26 cellular contexts compared by ENCODE assay signal in the genomic region with DNA sequence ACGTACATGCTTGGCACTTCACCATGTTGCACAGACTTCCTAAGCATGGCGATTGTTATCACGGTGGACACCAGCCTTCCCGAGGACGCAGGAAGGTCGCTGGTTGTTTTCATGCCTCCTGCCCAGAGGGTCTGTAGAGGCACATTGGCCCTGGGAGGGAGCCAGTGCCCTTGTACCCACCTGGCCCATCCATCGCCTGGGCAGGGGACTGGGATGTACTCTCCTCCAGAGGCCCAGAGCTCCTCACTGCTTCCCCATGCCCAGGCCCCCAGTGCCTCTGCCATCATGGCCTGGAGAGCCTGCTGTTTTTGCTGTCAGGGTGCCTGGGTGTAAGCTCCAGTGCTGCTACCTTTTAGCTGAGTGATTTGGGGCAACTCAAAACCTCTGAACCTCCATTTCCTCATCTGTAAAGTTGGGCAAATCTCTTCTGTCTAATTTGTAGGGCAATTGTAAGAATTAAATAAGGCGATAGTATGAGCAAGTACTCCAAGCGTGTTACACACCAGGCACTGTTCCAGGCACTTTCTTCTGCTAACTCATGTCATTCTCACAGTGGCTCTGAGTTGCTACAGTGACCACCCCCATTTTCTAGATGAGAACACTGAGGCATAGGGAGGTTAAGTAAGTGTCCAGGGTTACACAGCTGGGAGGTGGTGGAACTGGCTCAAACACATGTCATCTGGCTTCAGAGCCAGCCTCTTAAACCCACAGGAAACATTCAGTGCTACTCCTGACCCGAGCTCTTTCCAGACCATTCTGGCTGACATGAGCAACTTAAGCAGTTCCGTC. TPM values are rescaled to one million over a fixed set of nuclear protein-coding genes. Genes with fewer than 3 reads are reported as not detected.
"Had no signal": no experiment of that assay in that cellular context is flagged by ENCODE, and none has a peak within 500 bp of the region (broad histone marks: within the 10 kb centered on the region; RNA-seq: fewer than 3 reads in every experiment).

No MANE protein-coding gene starts in this region.

- H3K27me3 ChIP-seq: upper lobe of left lung had no signal

- H3K4me3 ChIP-seq: upper lobe of left lung had no signal

- H3K27me3 Mint-ChIP-seq: activated naive CD4-positive, alpha-beta T cell treated with anti-CD3 and anti-CD28 coated beads, Interleukin-2, amount 50 U/mL, for 24 hours; brain had no signal

- H3K36me3 ChIP-seq: upper lobe of left lung, WERI-Rb-1 had no signal

- H3K27ac ChIP-seq: foreskin keratinocyte, upper lobe of left lung, WERI-Rb-1 had no signal

- H3K36me3 Mint-ChIP-seq: activated naive CD4-positive, alpha-beta T cell treated with anti-CD3 and anti-CD28 coated beads, Interleukin-2, amount 50 U/mL, for 24 hours; natural killer cell treated with Interleukin-12 subunit alpha and Interleukin-12 subunit beta and Interleukin-15 and Interleukin-18, amount 100 ng/mL, for 72 hours; T-cell had no signal

- H3K4me3 Mint-ChIP-seq: activated CD8-positive, alpha-beta T cell treated with anti-CD3 and anti-CD28 coated beads, Interleukin-2, amount 10 ng/mL, durations not matched to agents 7 days and 5 days; activated naive CD4-positive, alpha-beta T cell treated with anti-CD3 and anti-CD28 coated beads, Interleukin-2, amount 50 U/mL, for 24 hours; activated T-helper 1 cell treated with anti-CD3 and anti-CD28 coated beads, Interleukin-12 subunit alpha, Interleukin-12 subunit beta, Interleukin-2, Interleukin-4 antibody, amounts not matched to agents 30 ng/mL and 10 ng/mL and 1 ng/mL, durations not matched to agents 14 hours and 24 hours and 36 hours; brain; natural killer cell treated with Interleukin-12 subunit alpha and Interleukin-12 subunit beta and Interleukin-15 and Interleukin-18, amount 100 ng/mL, for 72 hours; T-cell; T-helper 2 cell treated with Interferon-gamma antibody and Interleukin-4, amounts not matched to agents 5 μg/mL and 100 μg/mL, for 36 hours had no signal

- H3K27ac Mint-ChIP-seq: activated CD8-positive, alpha-beta T cell treated with anti-CD3 and anti-CD28 coated beads, Interleukin-2, amount 10 ng/mL, durations not matched to agents 7 days and 5 days; activated naive CD4-positive, alpha-beta T cell treated with anti-CD3 and anti-CD28 coated beads, Interleukin-2, amount 50 U/mL, for 24 hours; activated T-helper 1 cell treated with anti-CD3 and anti-CD28 coated beads, Interleukin-12 subunit alpha, Interleukin-12 subunit beta, Interleukin-2, Interleukin-4 antibody, amounts not matched to agents 30 ng/mL and 10 ng/mL and 1 ng/mL, durations not matched to agents 14 hours and 24 hours and 36 hours; natural killer cell treated with Interleukin-12 subunit alpha and Interleukin-12 subunit beta and Interleukin-15 and Interleukin-18, amount 100 ng/mL, for 72 hours; T-cell; T-helper 2 cell treated with Interferon-gamma antibody and Interleukin-4, amounts not matched to agents 5 μg/mL and 100 μg/mL, for 36 hours had no signal

- FAIRE-seq: TTC549 had no signal

- ATAC-seq: activated CD8-positive, alpha-beta T cell treated with anti-CD3 and anti-CD28 coated beads, Interleukin-2, amount 10 ng/mL, durations not matched to agents 7 days and 5 days; foreskin keratinocyte; left ventricle myocardium superior; natural killer cell treated with Interleukin-12 subunit alpha and Interleukin-12 subunit beta and Interleukin-15 and Interleukin-18, amount 100 ng/mL, for 72 hours; stimulated activated naive CD8-positive, alpha-beta T cell treated with anti-CD3 and anti-CD28 coated beads, Interleukin-15, Interleukin-2, amounts not matched to agents 100 U/mL and 50 U/mL, for 24 hours; T-cell had no signal

- DNase-seq: activated CD4-positive, alpha-beta T cell treated with anti-CD3 and anti-CD28 coated beads for 1 hour; activated CD4-positive, alpha-beta T cell treated with anti-CD3 and anti-CD28 coated beads, Interleukin-2, amount 50 U/mL, for 1 hour; activated CD8-positive, alpha-beta T cell treated with anti-CD3 and anti-CD28 coated beads, Interleukin-2, amount 10 ng/mL, durations not matched to agents 7 days and 5 days; activated gamma-delta T cell treated with Interleukin-2 at 50 U/mL for 16 hours; anterior cingulate cortex; caudate nucleus; dermis blood vessel endothelial cell; effector CD8-positive, alpha-beta T cell; erythroblast; foreskin keratinocyte; hippocampal formation; left ventricle myocardium superior; mammary epithelial cell; nucleus accumbens; retina; stimulated activated CD4-positive, alpha-beta T cell treated with anti-CD3 and anti-CD28 coated beads, Interleukin-4, amount 100 ng/mL, for 24 hours; stimulated activated naive CD8-positive, alpha-beta T cell treated with anti-CD3 and anti-CD28 coated beads, Interleukin-15, Interleukin-2, amounts not matched to agents 100 U/mL and 50 U/mL, for 24 hours; T-cell; upper lobe of left lung; WERI-Rb-1 had no signal

- H3K9me3 Mint-ChIP-seq: activated naive CD4-positive, alpha-beta T cell treated with anti-CD3 and anti-CD28 coated beads, Interleukin-2, amount 50 U/mL, for 24 hours; activated T-helper 1 cell treated with anti-CD3 and anti-CD28 coated beads, Interleukin-12 subunit alpha, Interleukin-12 subunit beta, Interleukin-2, Interleukin-4 antibody, amounts not matched to agents 30 ng/mL and 10 ng/mL and 1 ng/mL, durations not matched to agents 14 hours and 24 hours and 36 hours; brain; natural killer cell treated with Interleukin-12 subunit alpha and Interleukin-12 subunit beta and Interleukin-15 and Interleukin-18, amount 100 ng/mL, for 72 hours; T-cell; T-helper 2 cell treated with Interferon-gamma antibody and Interleukin-4, amounts not matched to agents 5 μg/mL and 100 μg/mL, for 36 hours had no signal

- H3K9me3 ChIP-seq: upper lobe of left lung had no signal

- H3K4me1 ChIP-seq: foreskin keratinocyte had no signal

RNA-seq across cellular contexts. Expression of gene GREB1, which starts 45.3 kb away (rescaled TPM):
- polyA plus RNA-seq: foreskin keratinocyte had no signal
